In the genomic region with DNA sequence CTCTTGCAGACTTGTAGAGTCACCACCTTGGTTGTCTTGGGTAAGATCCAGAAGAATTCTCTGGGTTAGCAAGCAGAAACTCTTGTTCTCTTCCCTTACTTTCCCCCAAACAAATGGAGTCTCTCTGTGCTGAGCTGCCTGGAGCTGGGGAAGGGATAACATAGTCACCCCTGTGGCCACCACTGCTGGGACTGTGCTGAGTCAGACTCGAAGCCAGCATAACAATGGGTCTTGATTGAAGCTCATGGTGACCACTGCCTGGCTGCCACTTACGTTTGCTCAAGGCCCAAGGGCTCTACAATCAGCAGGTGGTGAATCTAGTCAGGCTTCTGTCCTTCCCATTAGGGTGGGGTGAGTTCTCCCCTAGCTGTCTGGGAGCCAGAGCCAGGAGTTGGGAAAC, we compare ENCODE assay signal across 1 cellular context.
A peak's percentile ranks its signal among the peaks of the same experiment; 100 is the strongest.
TF ChIP-seq lines count a peak whose summit lies in the region.

No MANE protein-coding gene starts in this region.

TF ChIP-seq in H1, 55 proteins besides CTCF, POLR2A, EP300 and RAD21:
- TF ChIP-seq BACH1 (IDR thresholded peaks at IDR 0.05; ENCODE audit: low read length) (peak; percentile 64), MAFK (IDR thresholded peaks at IDR 0.05; ENCODE audit: low read depth, low read length) (peak; percentile 40; the same call in 1 of the 2 replicates), SAP30 (IDR thresholded peaks at IDR 0.05; ENCODE audit: insufficient read depth, insufficient replicate concordance, low read length) (no peak), SRF (IDR thresholded peaks at IDR 0.05; ENCODE audit: low read depth, low read length) (no peak)
- TF ChIP-seq, protein P1, sequence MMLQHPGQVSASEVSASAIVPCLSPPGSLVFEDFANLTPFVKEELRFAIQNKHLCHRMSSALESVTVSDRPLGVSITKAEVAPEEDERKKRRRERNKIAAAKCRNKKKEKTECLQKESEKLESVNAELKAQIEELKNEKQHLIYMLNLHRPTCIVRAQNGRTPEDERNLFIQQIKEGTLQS (IDR thresholded peaks at IDR 0.05; ENCODE audit: insufficient read depth, low read depth, low read length): no peak
